Comparison of ENCODE assay signal across 26 cellular contexts in the genomic region with DNA sequence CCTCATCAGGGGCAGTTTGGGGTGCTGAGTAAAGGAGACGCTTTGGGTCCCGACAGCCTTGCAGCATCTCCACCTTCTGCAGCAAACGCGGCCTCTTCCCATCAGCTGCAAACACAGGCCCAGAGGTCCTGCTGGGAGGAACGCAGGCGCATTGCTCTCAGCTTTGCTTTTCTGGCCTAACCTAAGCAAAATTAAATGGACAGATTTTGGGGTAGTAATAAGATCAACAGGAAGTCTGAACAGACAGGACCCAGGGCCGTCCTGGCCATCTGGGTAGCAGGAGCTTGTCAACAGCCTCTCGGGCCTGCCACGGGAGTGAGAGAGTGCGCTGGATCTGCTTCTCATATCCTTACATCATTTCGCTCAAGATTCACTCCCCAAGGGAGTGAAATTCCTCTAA. TPM values are rescaled to one million over a fixed set of nuclear protein-coding genes. Genes with fewer than 3 reads are reported as not detected.
DNase-seq lines count a peak whose midpoint lies in the region; ATAC-seq, FAIRE-seq and TF ChIP-seq lines count a peak whose summit lies in the region.
"Had no signal": no experiment of that assay in that cellular context is flagged by ENCODE, and none has a peak within 500 bp of the region (broad histone marks: within the 10 kb centered on the region; RNA-seq: fewer than 3 reads in every experiment).

No MANE protein-coding gene starts in this region.

- peaks cover 2 to 9% (median 4%) of the 10 kb centered on the region in 3 donors for H3K4me1 Mint-ChIP-seq in CD8-positive, alpha-beta memory T cell

- no peaks in the 10 kb centered on the region for H4K20me1 ChIP-seq in HepG2 (ENCODE audit: insufficient read depth, low read length)

- H3K4me3 ChIP-seq in right lobe of liver (no peak overlapping the region), HepG2 (replicated peaks in 1 of 3; ENCODE audit: insufficient read depth in 1 of 3, low read depth in 2 of 3, low read length in 3 of 3) (no peak overlapping the region), right atrium auricular region (no peak overlapping the region), subcutaneous abdominal adipose tissue (ENCODE audit: low read depth in 1 of 5, low read length in 5 of 5) (no peak overlapping the region)
- no peak overlapping the region for H3K4me3 ChIP-seq in CD8-positive, alpha-beta memory T cell (ENCODE audit: low read length)
- H3K4me3 ChIP-seq: dorsolateral prefrontal cortex, K562, MG63, PC-9, tibial nerve had no signal

- H3K79me2 ChIP-seq in HepG2 (ENCODE audit: insufficient read depth, low read length) = no peaks in the 10 kb centered on the region

- H3K27ac ChIP-seq in right lobe of liver (no peak overlapping the region), HepG2 (ENCODE audit: extremely low read length, insufficient read depth, low read length) (no peak overlapping the region), right atrium auricular region (peak overlapping the region; percentile 4 to 54), subcutaneous abdominal adipose tissue (ENCODE audit: low read depth, low read length) (peak overlapping the region; percentile 30)
- H3K27ac ChIP-seq in CD8-positive, alpha-beta memory T cell (ENCODE audit: low read depth, low read length) = no peak overlapping the region
- H3K27ac ChIP-seq: PC-9 had no signal

- no peak overlapping the region for H2AFZ ChIP-seq in HepG2 (ENCODE audit: low read length)
- H2AFZ ChIP-seq: PC-9 had no signal

- TF ChIP-seq POLR2A in right lobe of liver (IDR thresholded peaks at IDR 0.05) (no peak), HepG2 (IDR thresholded peaks at IDR 0.05; ENCODE audit: insufficient read depth in 1 of 2, low read depth in 2 of 2, low read length in 2 of 2) (no peak)

- peaks cover 0 to 1% of the 10 kb centered on the region in 2 donors for H3K27me3 Mint-ChIP-seq in CD8-positive, alpha-beta memory T cell
- H3K27me3 Mint-ChIP-seq: CD4-positive, alpha-beta memory T cell; naive thymus-derived CD4-positive, alpha-beta T cell; stimulated activated naive CD8-positive, alpha-beta T cell treated with anti-CD3 and anti-CD28 coated beads, Interleukin-15, amount 100 ng/mL, for 72 hours had no signal

- no peaks in the 10 kb centered on the region for H3K9me3 Mint-ChIP-seq in CD8-positive, alpha-beta memory T cell
- H3K9me3 Mint-ChIP-seq: CD4-positive, alpha-beta memory T cell; naive thymus-derived CD4-positive, alpha-beta T cell; stimulated activated naive CD8-positive, alpha-beta T cell treated with anti-CD3 and anti-CD28 coated beads, Interleukin-15, amount 100 ng/mL, for 72 hours had no signal

- no TSS peak for BruUV-seq in HepG2 (replicated peaks; lab: Mats Ljungman, UMichigan)

- 80% methylated on average over 9 of the region's 11 CpGs for WGBS in right lobe of liver (ENCODE audit: insufficient coverage, low coverage, low lambda C conversion rate, missing lambda C conversion rate)
- WGBS in HepG2 (ENCODE audit: low lambda C conversion rate) = 97% methylated on average over 11 of the region's 11 CpGs

- H3K9me3 ChIP-seq in right lobe of liver = no peaks in the 10 kb centered on the region
- no peaks in the 10 kb centered on the region for H3K9me3 ChIP-seq in HepG2 (ENCODE audit: low read length)
- no peaks in the 10 kb centered on the region for H3K9me3 ChIP-seq in right atrium auricular region
- H3K9me3 ChIP-seq in subcutaneous abdominal adipose tissue (ENCODE audit: control insufficient read depth in 5 of 5, low read length in 5 of 5) = no peaks in the 10 kb centered on the region
- no peaks in the 10 kb centered on the region for H3K9me3 ChIP-seq in CD8-positive, alpha-beta memory T cell (ENCODE audit: low read length)
- H3K9me3 ChIP-seq: MG63, tibial nerve had no signal

- H3K27me3 ChIP-seq in right lobe of liver (no peaks in the 10 kb centered on the region), HepG2 (ENCODE audit: control insufficient read depth in 1 of 2, insufficient read depth in 2 of 2, low read length in 2 of 2) (no peaks in the 10 kb centered on the region), right atrium auricular region (no peaks in the 10 kb centered on the region), subcutaneous abdominal adipose tissue (ENCODE audit: control insufficient read depth in 5 of 5, insufficient read depth in 4 of 5, low read length in 5 of 5) (no peaks in the 10 kb centered on the region)
- no peaks in the 10 kb centered on the region for H3K27me3 ChIP-seq in CD8-positive, alpha-beta memory T cell (ENCODE audit: insufficient read depth, low read length, poor library complexity, severe bottlenecking)
- H3K27me3 ChIP-seq: dorsolateral prefrontal cortex, MG63, tibial nerve had no signal

- POLR2A ChIA-PET in HepG2 (lab: Yijun Ruan, JAX) = no interaction called here
- POLR2A ChIA-PET in CD8-positive, alpha-beta memory T cell (lab: Charles Lee) = no interaction called here

- in situ Hi-C loops in HepG2 (cut with HindIII; ENCODE audit: extremely low pct_ligation_motif_present, low pct_unique_long_range_greater_than_20kb) (no loop called here), GM13977 (cut with MboI; ENCODE audit: low pct_unique_long_range_greater_than_20kb, low sequenced_read_pairs, unreplicated experiment) (no loop called here)

- no peak for FAIRE-seq in HepG2 (lab: Jason Lieb, UNC)
- FAIRE-seq: G401.6, K562 had no signal

- peak overlapping the region in 1 of 8 donors; percentile 77 for H3K27ac Mint-ChIP-seq in CD8-positive, alpha-beta memory T cell
- H3K27ac Mint-ChIP-seq: activated CD8-positive, alpha-beta T cell treated with anti-CD3 and anti-CD28 coated beads, Interleukin-2, amount 10 ng/mL, durations not matched to agents 7 days and 5 days had no signal

- TF ChIP-seq EP300 in HepG2 (IDR thresholded peaks at IDR 0.05; ENCODE audit: low read depth in 2 of 2, low read length in 2 of 2) (no peak), HepG2 (CRISPR knock-in tag; IDR thresholded peaks at IDR 0.05; ENCODE audit: borderline replicate concordance) (no peak)

- peaks cover 25 to 85% (median 26%) of the 10 kb centered on the region in 3 donors for H3K36me3 Mint-ChIP-seq in CD8-positive, alpha-beta memory T cell

- H3K4me1 ChIP-seq in right lobe of liver (no peaks in the 10 kb centered on the region), HepG2 (ENCODE audit: insufficient read depth, low read length) (0 out of 2 replicates have a peak, but pooled peaks cover 6% of the 10 kb centered on the region), right atrium auricular region (peaks cover 0 to 21% of the 10 kb centered on the region in 2 donors), subcutaneous abdominal adipose tissue (ENCODE audit: control insufficient read depth in 5 of 5, insufficient read depth in 5 of 5, low read length in 5 of 5) (peaks cover 0 to 50% (median 17%) of the 10 kb centered on the region in 5 donors)
- H3K4me1 ChIP-seq in CD8-positive, alpha-beta memory T cell (ENCODE audit: insufficient read depth, low read length) = no peaks in the 10 kb centered on the region

- no peak overlapping the region for H3K4me2 ChIP-seq in HepG2 (ENCODE audit: low read depth, low read length)
- H3K4me2 ChIP-seq: PC-9 had no signal

- no peak for DNase-seq in right lobe of liver
- DNase-seq in HepG2 (ENCODE audit: low spot score) = no peak
- DNase-seq in right atrium auricular region (ENCODE audit: low spot score) = no peak
- DNase-seq in CD8-positive, alpha-beta memory T cell = no peak
- DNase-seq in GM13977 (ENCODE audit: low spot score) = no peak
- DNase-seq: activated CD4-positive, CD25-positive, alpha-beta regulatory T cell treated with anti-CD3 and anti-CD28 coated beads, Interleukin-2, amount 50 U/mL, for 72 hours; activated CD8-positive, alpha-beta T cell treated with anti-CD3 and anti-CD28 coated beads, Interleukin-2, amount 10 ng/mL, durations not matched to agents 7 days and 5 days; activated naive CD4-positive, alpha-beta T cell; activated T-cell treated with anti-CD3 and anti-CD28 coated beads for 4 hours; CD4-positive, alpha-beta memory T cell; MG63; naive thymus-derived CD4-positive, alpha-beta T cell; NCI-H1436; NCI-H446; PC-9; retina; SIG-M5; stimulated activated CD4-positive, alpha-beta T cell treated with anti-CD3 and anti-CD28 coated beads, Interleukin-4, amount 100 ng/mL, for 24 hours; stimulated activated naive CD8-positive, alpha-beta T cell treated with anti-CD3 and anti-CD28 coated beads, Interleukin-15, amount 100 ng/mL, for 72 hours had no signal

- peak in 3 of 4 donors; percentile 16 to 34 (median 22) for ATAC-seq in right lobe of liver
- ATAC-seq in HepG2 = no peak
- ATAC-seq in SK-N-SH treated with all-trans-retinoic acid at 6 μM for 48 hours = peak; percentile 22; the same call in 1 of the 3 replicates
- ATAC-seq in HG03045 (IDR thresholded peaks at IDR 0.05; ENCODE audit: unreplicated experiment) = no peak
- ATAC-seq: activated CD8-positive, alpha-beta T cell treated with anti-CD3 and anti-CD28 coated beads, Interleukin-2, amount 10 ng/mL, durations not matched to agents 7 days and 5 days; K562; naive thymus-derived CD4-positive, alpha-beta T cell had no signal

- H3K36me3 ChIP-seq in right lobe of liver (peaks cover 0 to 32% (median 8%) of the 10 kb centered on the region in 4 donors), HepG2 (replicated peaks in 1 of 2; ENCODE audit: control insufficient read depth in 1 of 2, insufficient read depth in 2 of 2, low read length in 2 of 2) (peaks cover 27 to 56% of the 10 kb centered on the region in 2 experiments), right atrium auricular region (peaks cover 58% of the 10 kb centered on the region), subcutaneous abdominal adipose tissue (ENCODE audit: control insufficient read depth in 5 of 5, insufficient read depth in 5 of 5, low read length in 5 of 5) (peaks cover 6 to 76% (median 59%) of the 10 kb centered on the region in 5 donors)
- H3K36me3 ChIP-seq in CD8-positive, alpha-beta memory T cell (ENCODE audit: insufficient read depth, low read length) = peaks cover 35% of the 10 kb centered on the region

- H3K4me3 Mint-ChIP-seq in CD8-positive, alpha-beta memory T cell = no peak overlapping the region
- H3K4me3 Mint-ChIP-seq: activated CD8-positive, alpha-beta T cell treated with anti-CD3 and anti-CD28 coated beads, Interleukin-2, amount 10 ng/mL, durations not matched to agents 7 days and 5 days; CD4-positive, alpha-beta memory T cell; naive thymus-derived CD4-positive, alpha-beta T cell; stimulated activated naive CD8-positive, alpha-beta T cell treated with anti-CD3 and anti-CD28 coated beads, Interleukin-15, amount 100 ng/mL, for 72 hours had no signal

- CTCF ChIA-PET in HepG2 (lab: Yijun Ruan, JAX; ENCODE audit: low intra/inter-chr PET ratio, low total read pairs) = no interaction called here
- CTCF ChIA-PET in CD8-positive, alpha-beta memory T cell (lab: Charles Lee) = no interaction called here

- intact Hi-C loops in right lobe of liver (cut with DNase I) (loop anchor here in 1 of 2 donors (10.0 kb wide), 1 partner anchor 154 kb away; no protein-coding TSS in a partner anchor), HepG2 (cut with micrococcal nuclease; ENCODE audit: unreplicated experiment) (no loop called here)

- TF ChIP-seq CTCF in right lobe of liver (IDR thresholded peaks at IDR 0.05) (no peak), HepG2 (CRISPR knock-in tag; IDR thresholded peaks at IDR 0.05) (no peak), right atrium auricular region (IDR thresholded peaks at IDR 0.05) (no peak), GM13977 (IDR thresholded peaks at IDR 0.05; ENCODE audit: extremely low read depth, insufficient read depth, missing control alignments) (no peak)

- H3K9ac ChIP-seq in HepG2 (ENCODE audit: insufficient read depth, low read depth, low read length) = no peak overlapping the region
- H3K9ac ChIP-seq in subcutaneous abdominal adipose tissue (ENCODE audit: low read length in 5 of 5) = no peak overlapping the region

- TF ChIP-seq RAD21 in HepG2 (CRISPR knock-in tag; IDR thresholded peaks at IDR 0.05) = no peak

RNA-seq across cellular contexts. Expression of gene NUBP1, which starts 7.2 kb away (rescaled TPM):
- total RNA-seq in right lobe of liver (10 to 100 TPM; 14.0 to 27.4 (median 20.9) TPM), HepG2 (2016; rRNA removed; fragmentation: Illumina TruSeq; extraction: Trizol) (70.4 and 85.8 TPM in 2 replicates), right atrium auricular region (10 to 100 TPM; 37.5 to 45.9 TPM)
- 16.4 and 18.5 TPM in 2 replicates for total RNA-seq in HepG2 (2016; cell fraction: cytosol; rRNA removed; fragmentation: Illumina TruSeq; extraction: Trizol; ENCODE audit: low read depth)
- total RNA-seq in HepG2 (2016; cell fraction: insoluble cytoplasmic fraction; rRNA removed; fragmentation: Illumina TruSeq; extraction: Trizol) = 72.4 and 82.8 TPM in 2 replicates
- 22.6 and 30.6 TPM in 2 replicates for total RNA-seq in HepG2 (2016; cell fraction: membrane; rRNA removed; fragmentation: Illumina TruSeq; extraction: Trizol)
- total RNA-seq in HepG2 (2016; cell fraction: nucleus; rRNA removed; fragmentation: Illumina TruSeq; extraction: Trizol) = 19.6 and 33.1 TPM in 2 replicates
- polyA plus RNA-seq in HepG2 (2011; rRNA removed) = 53.5 and 53.9 TPM in 2 replicates
- 62.7 and 64.9 TPM in 2 replicates for polyA plus RNA-seq in HepG2 (2011; cell fraction: cytosol; rRNA removed)
- polyA plus RNA-seq in HepG2 (2011; cell fraction: nucleus; rRNA removed) = 24.6 and 28.0 TPM in 2 replicates
- 50.9 and 51.9 TPM in 2 replicates for polyA plus RNA-seq in HepG2 (2012)
- polyA plus RNA-seq in HepG2 (2016; cell fraction: cytosol; fragmentation: Illumina TruSeq; extraction: Trizol; ENCODE audit: low read depth) = 11.7 and 13.3 TPM in 2 replicates
- polyA plus RNA-seq in HepG2 (2016; cell fraction: insoluble cytoplasmic fraction; fragmentation: Illumina TruSeq; extraction: Trizol; ENCODE audit: low read depth) = 83.5 and 86.0 TPM in 2 replicates
- polyA plus RNA-seq in HepG2 (2016; cell fraction: membrane; fragmentation: Illumina TruSeq; extraction: Trizol; ENCODE audit: low read depth) = 23.4 and 24.0 TPM in 2 replicates
- 45.2 and 55.4 TPM in 2 replicates for polyA plus RNA-seq in HepG2 (2016; cell fraction: nucleus; fragmentation: Illumina TruSeq; extraction: Trizol; ENCODE audit: insufficient read depth, low read depth)
- polyA minus RNA-seq in HepG2 (2011; rRNA and poly(A)+ RNA removed; ENCODE audit: low replicate concordance) = 26.5 and 26.6 TPM in 2 replicates
- 21.1 and 23.4 TPM in 2 replicates for polyA minus RNA-seq in HepG2 (2011; cell fraction: cytosol; rRNA and poly(A)+ RNA removed)
- 14.0 and 17.6 TPM in 2 replicates for polyA minus RNA-seq in HepG2 (2011; cell fraction: nucleus; rRNA and poly(A)+ RNA removed)
- total RNA-seq in CD8-positive, alpha-beta memory T cell = 10 to 100 TPM; 41.3 to 43.5 TPM
- polyA plus RNA-seq in CD8-positive, alpha-beta memory T cell = 30.9 TPM

RNA-seq across cellular contexts. Expression of gene TEKT5, which starts 56.1 kb away (rescaled TPM):
- total RNA-seq in right lobe of liver = 1 to 10 TPM in 1 of 6 experiments, under 1 TPM in 3, not detected in 2; 0.20 to 1.3 (median 0.69) TPM
- not detected in 2 replicates for total RNA-seq in HepG2 (2016; rRNA removed; fragmentation: Illumina TruSeq; extraction: Trizol)
- total RNA-seq in HepG2 (2016; cell fraction: cytosol; rRNA removed; fragmentation: Illumina TruSeq; extraction: Trizol; ENCODE audit: low read depth) = not detected in 2 replicates
- not detected in 2 replicates for total RNA-seq in HepG2 (2016; cell fraction: insoluble cytoplasmic fraction; rRNA removed; fragmentation: Illumina TruSeq; extraction: Trizol)
- total RNA-seq in HepG2 (2016; cell fraction: membrane; rRNA removed; fragmentation: Illumina TruSeq; extraction: Trizol) = not detected in 2 replicates
- not detected in 2 replicates for total RNA-seq in HepG2 (2016; cell fraction: nucleus; rRNA removed; fragmentation: Illumina TruSeq; extraction: Trizol)
- polyA plus RNA-seq in HepG2 (2011; rRNA removed) = 0.16 and 0.25 TPM in 2 replicates
- 0.08 TPM in 1 of 2 replicates, not detected in the other for polyA plus RNA-seq in HepG2 (2011; cell fraction: cytosol; rRNA removed)
- 0.12 and 0.16 TPM in 2 replicates for polyA plus RNA-seq in HepG2 (2011; cell fraction: nucleus; rRNA removed)
- polyA plus RNA-seq in HepG2 (2012) = 0.39 and 0.84 TPM in 2 replicates
- polyA plus RNA-seq in HepG2 (2016; cell fraction: cytosol; fragmentation: Illumina TruSeq; extraction: Trizol; ENCODE audit: low read depth) = not detected in 2 replicates
- polyA plus RNA-seq in HepG2 (2016; cell fraction: insoluble cytoplasmic fraction; fragmentation: Illumina TruSeq; extraction: Trizol; ENCODE audit: low read depth) = not detected in 2 replicates
- polyA plus RNA-seq in HepG2 (2016; cell fraction: membrane; fragmentation: Illumina TruSeq; extraction: Trizol; ENCODE audit: low read depth) = not detected in 2 replicates
- not detected in 2 replicates for polyA plus RNA-seq in HepG2 (2016; cell fraction: nucleus; fragmentation: Illumina TruSeq; extraction: Trizol; ENCODE audit: insufficient read depth, low read depth)
- not detected in 2 replicates for polyA minus RNA-seq in HepG2 (2011; rRNA and poly(A)+ RNA removed; ENCODE audit: low replicate concordance)
- polyA minus RNA-seq in HepG2 (2011; cell fraction: cytosol; rRNA and poly(A)+ RNA removed) = not detected in 2 replicates
- polyA minus RNA-seq in HepG2 (2011; cell fraction: nucleus; rRNA and poly(A)+ RNA removed) = 0.64 and 1.2 TPM in 2 replicates
- not detected for total RNA-seq in right atrium auricular region
- total RNA-seq in CD8-positive, alpha-beta memory T cell = not detected
- polyA plus RNA-seq in CD8-positive, alpha-beta memory T cell = not detected
- total RNA-seq: activated CD8-positive, alpha-beta T cell treated with anti-CD3 and anti-CD28 coated beads, Interleukin-2, amount 10 ng/mL, durations not matched to agents 7 days and 5 days; CD4-positive, alpha-beta memory T cell; K562; naive thymus-derived CD4-positive, alpha-beta T cell; PC-9; tibial nerve had no signal
- polyA plus RNA-seq: CD4-positive, alpha-beta memory T cell had no signal

Comparison
In these comparisons a context has a peak if more than half of its experiments do, and no peak if none do; other contexts are left out.
1. ATAC-seq: peak in right lobe of liver (3 of 4) and SK-N-SH treated with all-trans-retinoic acid at 6 μM for 48 hours (single experiment); none in HepG2 (single experiment) and HG03045 (single experiment).
2. H3K27ac ChIP-seq: peak in right atrium auricular region (2 of 2) and subcutaneous abdominal adipose tissue (single experiment); none in right lobe of liver (0 of 3), HepG2 (single experiment) and CD8-positive, alpha-beta memory T cell (single experiment).